ENCODE assay signal across 11 cellular contexts in the genomic region with DNA sequence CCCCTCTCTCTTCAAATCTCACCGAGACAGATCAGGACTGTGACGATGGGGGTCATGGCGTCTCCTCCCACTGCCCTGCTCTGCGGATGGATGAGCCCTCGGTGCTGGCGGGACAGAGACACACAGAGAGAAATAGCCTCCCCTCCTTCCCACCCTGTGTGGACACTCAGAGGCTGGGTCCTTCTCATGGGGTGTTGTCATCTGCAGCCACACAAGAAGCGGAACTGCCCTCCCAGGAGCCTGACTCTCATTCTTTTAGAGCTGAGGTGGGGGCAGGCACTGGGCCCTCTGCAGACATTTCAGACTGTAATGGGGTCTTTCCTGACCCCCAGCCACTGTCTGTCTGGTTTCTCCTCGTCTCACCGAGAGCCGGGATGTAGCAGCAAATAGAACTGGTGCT. TPM values are rescaled to one million over a fixed set of nuclear protein-coding genes. Genes with fewer than 3 reads are reported as not detected.
"Had no signal": no experiment of that assay in that cellular context is flagged by ENCODE, and none has a peak within 500 bp of the region (broad histone marks: within the 10 kb centered on the region; RNA-seq: fewer than 3 reads in every experiment).

No MANE protein-coding gene starts in this region.

RNA-seq across cellular contexts. Expression of a gene that starts 0.5 kb away (rescaled TPM):
- total RNA-seq: activated CD4-positive, alpha-beta T cell treated with anti-CD3 and anti-CD28 coated beads, Interleukin-2, amount 10 ng/mL, durations not matched to agents 24 days and 14 days; bronchial epithelial cell; chondrocyte; fibroblast of villous mesenchyme; neural crest cell; renal cortical epithelial cell; T-helper 1 cell treated with Interleukin-12 subunit alpha and Interleukin-12 subunit beta and Interleukin-4 antibody, amounts not matched to agents 30 ng/mL and 1 ng/mL, for 36 hours; WTC11 had no signal
- polyA plus RNA-seq: SK-N-SH had no signal

RNA-seq across cellular contexts. Expression of a gene that starts 23.4 kb away (rescaled TPM):
- total RNA-seq: activated CD4-positive, alpha-beta T cell treated with anti-CD3 and anti-CD28 coated beads, Interleukin-2, amount 10 ng/mL, durations not matched to agents 24 days and 14 days; bronchial epithelial cell; chondrocyte; fibroblast of villous mesenchyme; neural crest cell; renal cortical epithelial cell; T-helper 1 cell treated with Interleukin-12 subunit alpha and Interleukin-12 subunit beta and Interleukin-4 antibody, amounts not matched to agents 30 ng/mL and 1 ng/mL, for 36 hours had no signal
- polyA plus RNA-seq: SK-N-SH had no signal

RNA-seq across cellular contexts. Expression of a gene that starts 32.5 kb away (rescaled TPM):
- total RNA-seq: activated CD4-positive, alpha-beta T cell treated with anti-CD3 and anti-CD28 coated beads, Interleukin-2, amount 10 ng/mL, durations not matched to agents 24 days and 14 days; ascending aorta; bronchial epithelial cell; chondrocyte; fibroblast of villous mesenchyme; neural crest cell; renal cortical epithelial cell; T-helper 1 cell treated with Interleukin-12 subunit alpha and Interleukin-12 subunit beta and Interleukin-4 antibody, amounts not matched to agents 30 ng/mL and 1 ng/mL, for 36 hours; temporal lobe; WTC11 had no signal
- polyA plus RNA-seq: SK-N-SH had no signal

RNA-seq across cellular contexts. Expression of a gene that starts 37.9 kb away (rescaled TPM):
- total RNA-seq: bronchial epithelial cell, chondrocyte, fibroblast of villous mesenchyme, neural crest cell, renal cortical epithelial cell, WTC11 had no signal
- polyA plus RNA-seq: SK-N-SH had no signal

RNA-seq across cellular contexts. Expression of a gene that starts 57.6 kb away (rescaled TPM):
- total RNA-seq: bronchial epithelial cell, chondrocyte, fibroblast of villous mesenchyme, neural crest cell, renal cortical epithelial cell, temporal lobe, WTC11 had no signal
- polyA plus RNA-seq: SK-N-SH had no signal
